Comparison of ENCODE assay signal across 1 cellular context in the genomic region with DNA sequence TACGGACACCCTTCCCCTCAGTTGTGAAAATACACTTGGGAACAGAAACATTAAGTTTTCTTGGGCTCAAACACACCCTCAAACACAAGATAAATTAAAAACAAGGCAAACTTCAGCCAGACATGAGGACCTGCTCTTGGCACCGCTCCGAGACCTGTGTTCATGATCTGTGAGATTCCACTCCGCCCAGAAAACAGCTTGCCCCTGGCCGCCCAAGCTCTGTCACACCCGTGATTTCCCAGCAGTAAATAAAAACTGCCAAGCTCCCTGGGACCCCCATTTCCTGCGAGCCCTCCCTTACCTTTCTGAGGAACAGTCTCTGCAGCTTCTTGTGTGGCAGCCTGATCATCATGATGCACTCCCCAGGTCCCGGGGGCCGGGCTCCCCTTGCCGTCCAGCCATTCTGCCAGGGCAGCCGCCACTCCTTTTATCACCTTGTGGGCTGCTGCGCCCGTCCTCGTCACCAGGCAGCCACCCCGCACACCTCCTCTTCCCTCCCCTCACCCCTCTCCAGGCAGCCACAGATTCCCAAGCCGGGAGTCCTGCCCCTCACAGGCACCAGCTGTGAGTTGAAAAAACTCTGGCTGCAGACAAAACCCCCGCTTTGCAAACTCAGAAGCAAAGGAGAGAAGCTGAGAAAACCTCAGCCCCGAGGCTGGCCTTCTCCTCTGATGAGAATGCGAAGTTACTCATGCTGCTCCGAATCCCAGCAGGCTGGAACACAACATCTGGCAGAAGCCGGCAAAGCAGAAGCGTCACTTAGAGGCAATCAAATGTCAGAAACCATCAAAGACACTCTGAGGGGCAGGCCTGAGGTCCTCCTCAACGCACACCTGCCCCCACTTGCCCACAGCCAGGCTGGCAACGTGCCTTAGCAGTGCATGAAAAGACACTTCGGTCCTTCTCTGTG.
TF ChIP-seq lines count a peak whose summit lies in the region.

No MANE protein-coding gene starts in this region.

TF ChIP-seq in HepG2, 621 proteins besides CTCF, POLR2A, EP300 and RAD21 (continued from another document):
- TF ChIP-seq, protein P1, sequence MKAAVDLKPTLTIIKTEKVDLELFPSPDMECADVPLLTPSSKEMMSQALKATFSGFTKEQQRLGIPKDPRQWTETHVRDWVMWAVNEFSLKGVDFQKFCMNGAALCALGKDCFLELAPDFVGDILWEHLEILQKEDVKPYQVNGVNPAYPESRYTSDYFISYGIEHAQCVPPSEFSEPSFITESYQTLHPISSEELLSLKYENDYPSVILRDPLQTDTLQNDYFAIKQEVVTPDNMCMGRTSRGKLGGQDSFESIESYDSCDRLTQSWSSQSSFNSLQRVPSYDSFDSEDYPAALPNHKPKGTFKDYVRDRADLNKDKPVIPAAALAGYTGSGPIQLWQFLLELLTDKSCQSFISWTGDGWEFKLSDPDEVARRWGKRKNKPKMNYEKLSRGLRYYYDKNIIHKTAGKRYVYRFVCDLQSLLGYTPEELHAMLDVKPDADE (CRISPR knock-in tag; IDR thresholded peaks at IDR 0.05) = no peak
